Comparison of ENCODE assay signal across 3 cellular contexts in the genomic region with DNA sequence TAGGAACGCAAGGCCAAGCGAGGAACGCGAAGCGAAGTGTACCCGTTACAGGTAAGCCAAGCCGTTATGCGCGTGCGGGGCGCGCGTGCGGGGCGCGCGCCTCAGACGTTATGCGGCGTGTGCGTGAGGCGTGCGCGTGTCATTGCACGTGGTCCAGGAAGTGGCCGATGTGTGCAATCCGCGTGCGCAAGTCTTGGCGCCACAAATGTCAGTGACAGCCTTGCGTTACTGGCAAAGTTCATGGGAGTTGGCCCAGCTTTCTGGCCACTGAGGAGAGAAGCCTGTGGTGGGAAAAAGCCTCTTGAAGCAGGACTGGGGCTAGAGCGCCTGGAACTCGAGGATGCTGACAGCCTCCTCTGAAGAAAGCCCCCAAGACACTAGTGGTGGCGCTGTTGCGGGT. TPM values are rescaled to one million over a fixed set of nuclear protein-coding genes. Genes with fewer than 3 reads are reported as not detected.
"Had no signal": no experiment of that assay in that cellular context is flagged by ENCODE, and none has a peak within 500 bp of the region (broad histone marks: within the 10 kb centered on the region; RNA-seq: fewer than 3 reads in every experiment).

POTEB3 (minus strand) TSS at position 101 of the 400 bp plus-strand sequence. CDS start 488 bp downstream, outside the sequence.

RNA-seq across cellular contexts. Expression of gene POTEB3, which starts in this region (rescaled TPM):
- total RNA-seq: LHCN-M2, M059J, MCF 10A had no signal
